In the genomic region with DNA sequence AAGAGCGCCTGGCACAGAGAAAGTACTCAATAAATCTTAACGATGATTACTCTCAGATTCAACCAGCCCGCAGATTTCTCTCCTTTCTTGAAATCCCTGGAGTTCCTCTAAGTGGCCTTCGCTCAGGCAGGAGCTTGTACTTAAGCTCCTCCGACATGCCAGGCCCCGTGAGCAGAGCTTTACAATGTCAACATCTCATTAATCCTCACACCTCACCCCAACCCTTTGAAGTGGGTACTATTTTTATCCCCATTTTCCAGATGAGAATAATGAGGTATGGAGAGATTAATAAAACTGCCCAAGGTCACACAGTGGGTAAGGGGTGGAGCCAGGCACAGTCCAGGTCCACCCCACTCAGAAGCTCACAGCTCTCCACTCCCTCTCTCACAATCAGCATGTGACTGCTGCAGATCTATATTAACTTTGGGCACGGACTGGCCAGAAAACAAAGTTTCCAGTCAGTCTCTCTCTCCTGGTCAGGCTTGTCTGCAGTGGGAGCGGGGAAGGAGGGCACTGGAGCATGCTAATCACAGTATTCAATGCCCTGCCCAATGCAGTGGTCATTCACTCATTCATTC, we compare ENCODE assay signal across 15 cellular contexts. TPM values are rescaled to one million over a fixed set of nuclear protein-coding genes. Genes with fewer than 3 reads are reported as not detected.
DNase-seq lines count a peak whose midpoint lies in the region; ATAC-seq, FAIRE-seq and TF ChIP-seq lines count a peak whose summit lies in the region.
"Had no signal": no experiment of that assay in that cellular context is flagged by ENCODE, and none has a peak within 500 bp of the region (broad histone marks: within the 10 kb centered on the region; RNA-seq: fewer than 3 reads in every experiment).

No MANE protein-coding gene starts in this region.

- peak overlapping the region; percentile 76 for H3K27ac Mint-ChIP-seq in CD4-positive, alpha-beta T cell
- H3K27ac Mint-ChIP-seq in HFFc6, result no peak overlapping the region
- H3K27ac Mint-ChIP-seq in central memory CD8-positive, alpha-beta T cell (ENCODE audit: low read depth), result peak overlapping the region; percentile 87
- peak overlapping the region in 1 of 2 donors; percentile 19 for H3K27ac Mint-ChIP-seq in natural killer cell treated with Interleukin-12 subunit alpha and Interleukin-12 subunit beta and Interleukin-15 and Interleukin-18, amount 100 ng/mL, for 72 hours
- H3K27ac Mint-ChIP-seq: CD14-positive monocyte had no signal

- peaks cover 47% of the 10 kb centered on the region for H3K4me1 Mint-ChIP-seq in CD4-positive, alpha-beta T cell (ENCODE audit: low read depth)
- peaks cover 16% of the 10 kb centered on the region for H3K4me1 Mint-ChIP-seq in HFFc6 (ENCODE audit: low read depth)
- H3K4me1 Mint-ChIP-seq in central memory CD8-positive, alpha-beta T cell, result peaks cover 35% of the 10 kb centered on the region
- peaks cover 33 to 41% of the 10 kb centered on the region in 2 donors for H3K4me1 Mint-ChIP-seq in natural killer cell treated with Interleukin-12 subunit alpha and Interleukin-12 subunit beta and Interleukin-15 and Interleukin-18, amount 100 ng/mL, for 72 hours (ENCODE audit: low read depth in 2 of 2)

- peaks cover 8% of the 10 kb centered on the region for H3K9me3 ChIP-seq in CD4-positive, alpha-beta T cell (ENCODE audit: control insufficient read depth, low read length)
- H3K9me3 ChIP-seq in small intestine (ENCODE audit: control insufficient read depth, low read depth), result no peaks in the 10 kb centered on the region

- TF ChIP-seq CTCF in CD4-positive, alpha-beta T cell (IDR thresholded peaks at IDR 0.05), result no peak
- TF ChIP-seq CTCF in HFFc6 (IDR thresholded peaks at IDR 0.05), result no peak

- CTCF ChIA-PET in CD4-positive, alpha-beta T cell (lab: Charles Lee), result no interaction called here

- H3K36me3 ChIP-seq in small intestine (ENCODE audit: control insufficient read depth in 2 of 2, insufficient read depth in 2 of 2, low read length in 2 of 2), result peaks cover 0 to 3% of the 10 kb centered on the region in 2 donors

- peaks cover 2% of the 10 kb centered on the region for H3K9me3 Mint-ChIP-seq in CD4-positive, alpha-beta T cell
- peaks cover 24% of the 10 kb centered on the region for H3K9me3 Mint-ChIP-seq in HFFc6
- H3K9me3 Mint-ChIP-seq in central memory CD8-positive, alpha-beta T cell, result peaks cover 9% of the 10 kb centered on the region
- peaks cover 6% of the 10 kb centered on the region for H3K9me3 Mint-ChIP-seq in natural killer cell treated with Interleukin-12 subunit alpha and Interleukin-12 subunit beta and Interleukin-15 and Interleukin-18, amount 100 ng/mL, for 72 hours

- 76 to 90% (median 77%) methylated on average over 8 of the region's 8 CpGs for WGBS in small intestine, 3 donors

- no peak for FAIRE-seq in small intestine (lab: Jason Lieb, UNC)
- FAIRE-seq: islet of Langerhans had no signal

- peaks cover 31% of the 10 kb centered on the region for H3K36me3 Mint-ChIP-seq in CD4-positive, alpha-beta T cell (ENCODE audit: low read depth)
- H3K36me3 Mint-ChIP-seq in HFFc6 (ENCODE audit: low read depth), result peaks cover 19% of the 10 kb centered on the region
- H3K36me3 Mint-ChIP-seq in central memory CD8-positive, alpha-beta T cell (ENCODE audit: insufficient read depth), result peaks cover 11% of the 10 kb centered on the region
- peaks cover 16% of the 10 kb centered on the region for H3K36me3 Mint-ChIP-seq in natural killer cell treated with Interleukin-12 subunit alpha and Interleukin-12 subunit beta and Interleukin-15 and Interleukin-18, amount 100 ng/mL, for 72 hours

- H3K4me3 Mint-ChIP-seq in CD4-positive, alpha-beta T cell, result peak overlapping the region; percentile 81
- peak overlapping the region; percentile 50; the same call in 1 of the 2 replicates for H3K4me3 Mint-ChIP-seq in HFFc6
- peak overlapping the region; percentile 83 for H3K4me3 Mint-ChIP-seq in central memory CD8-positive, alpha-beta T cell
- H3K4me3 Mint-ChIP-seq in natural killer cell treated with Interleukin-12 subunit alpha and Interleukin-12 subunit beta and Interleukin-15 and Interleukin-18, amount 100 ng/mL, for 72 hours, result peak overlapping the region; percentile 74
- H3K4me3 Mint-ChIP-seq: CD14-positive monocyte had no signal

- H3K27ac ChIP-seq in CD4-positive, alpha-beta T cell (ENCODE audit: low read depth, low read length), result no peak overlapping the region
- H3K27ac ChIP-seq in small intestine (ENCODE audit: low read depth in 1 of 2, low read length in 1 of 2), result no peak overlapping the region
- H3K27ac ChIP-seq: HL-60, KMS-11 had no signal

- POLR2A ChIA-PET in CD4-positive, alpha-beta T cell (lab: Charles Lee), result interaction anchor here (0.6 to 2.7 kb wide), 10 partner anchors 9 to 108 kb away, joined by 3 to 14 read pairs (median 6); no protein-coding TSS in a partner anchor

- no peak for ATAC-seq in CD4-positive, alpha-beta T cell (ENCODE audit: poor library complexity)
- no peak for ATAC-seq in central memory CD8-positive, alpha-beta T cell (replicated peaks; ENCODE audit: extremely low read depth, poor library complexity, severe bottlenecking)
- ATAC-seq in natural killer cell treated with Interleukin-12 subunit alpha and Interleukin-12 subunit beta and Interleukin-15 and Interleukin-18, amount 100 ng/mL, for 72 hours, result no peak
- no peak for ATAC-seq in GM19023 (IDR thresholded peaks at IDR 0.05; ENCODE audit: unreplicated experiment)

- H3K4me1 ChIP-seq in small intestine (ENCODE audit: control insufficient read depth in 2 of 2, insufficient read depth in 1 of 2, low read depth in 1 of 2, low read length in 1 of 2), result peaks cover 0 to 3% of the 10 kb centered on the region in 2 donors

- H3K27me3 ChIP-seq in CD4-positive, alpha-beta T cell (ENCODE audit: control insufficient read depth, insufficient read depth, low read length), result no peaks in the 10 kb centered on the region
- H3K27me3 ChIP-seq in small intestine (ENCODE audit: control insufficient read depth in 2 of 2, insufficient read depth in 2 of 2, low read length in 2 of 2), result no peaks in the 10 kb centered on the region

- H3K27me3 Mint-ChIP-seq in CD4-positive, alpha-beta T cell, result no peaks in the 10 kb centered on the region
- peaks cover 6% of the 10 kb centered on the region for H3K27me3 Mint-ChIP-seq in HFFc6 (ENCODE audit: insufficient read depth)
- H3K27me3 Mint-ChIP-seq in central memory CD8-positive, alpha-beta T cell, result no peaks in the 10 kb centered on the region
- H3K27me3 Mint-ChIP-seq in natural killer cell treated with Interleukin-12 subunit alpha and Interleukin-12 subunit beta and Interleukin-15 and Interleukin-18, amount 100 ng/mL, for 72 hours, result peaks cover 0 to 6% of the 10 kb centered on the region in 2 donors
- H3K27me3 Mint-ChIP-seq: type B pancreatic cell had no signal

- no peak overlapping the region for H3K4me3 ChIP-seq in small intestine (ENCODE audit: low read depth in 1 of 2, low read length in 2 of 2)

- DNase-seq in CD4-positive, alpha-beta T cell, result no peak
- DNase-seq in HFFc6, result no peak
- DNase-seq in central memory CD8-positive, alpha-beta T cell (ENCODE audit: low spot score in 2 of 2), result no peak
- no peak for DNase-seq in natural killer cell treated with Interleukin-12 subunit alpha and Interleukin-12 subunit beta and Interleukin-15 and Interleukin-18, amount 100 ng/mL, for 72 hours (ENCODE audit: low spot score)
- no peak for DNase-seq in AML-193 (lab: John Stamatoyannopoulos, UW)
- no peak for DNase-seq in small intestine
- no peak for DNase-seq in NCI-H1048 (lab: John Stamatoyannopoulos, UW)
- DNase-seq: NCI-H1417, NCI-H446 treated with DMSO at 0.1 percent for 48 hours had no signal

- intact Hi-C loops in CD4-positive, alpha-beta T cell (cut with DNase I, micrococcal nuclease), result no loop called here

RNA-seq across cellular contexts. Expression of gene DNMT3A, which starts 18.0 kb away (rescaled TPM):
- 10 to 100 TPM; 57.1 to 62.1 TPM for total RNA-seq in CD4-positive, alpha-beta T cell
- 1 to 10 TPM; 3.5 to 5.2 (median 4.5) TPM for total RNA-seq in HFFc6 (2021; fragmentation: NEBNext Ultra II Directional; extraction: Animal tissue kit (Norgen Biotek cat#: 25700))
- total RNA-seq in natural killer cell treated with Interleukin-12 subunit alpha and Interleukin-12 subunit beta and Interleukin-15 and Interleukin-18, amount 100 ng/mL, for 72 hours, result 10 to 100 TPM in 1 of 2 donors, 1 to 10 TPM in 1; 8.9 to 32.2 TPM
- polyA plus RNA-seq in small intestine, result 10 to 100 TPM in 1 of 3 donors, 1 to 10 TPM in 2; 3.4 to 14.8 (median 4.6) TPM
